23 cellular contexts compared by ENCODE assay signal in genomic region chr10:6995846-6996245, GRCh38.
DNase-seq lines count a peak whose midpoint lies in the region; ATAC-seq, FAIRE-seq and TF ChIP-seq lines count a peak whose summit lies in the region.
"Had no signal": no experiment of that assay in that cellular context is flagged by ENCODE, and none has a peak within 500 bp of the region (broad histone marks: within the 10 kb centered on the region; RNA-seq: fewer than 3 reads in every experiment).

No MANE protein-coding gene starts in this region.

- CTCF ChIA-PET in endothelial cell of umbilical vein (lab: Charles Lee): no interaction called here

- BruUV-seq in endothelial cell of umbilical vein (replicated peaks; lab: Mats Ljungman, UMichigan): no TSS peak

- H3K27ac ChIP-seq in endothelial cell of umbilical vein (ENCODE audit: insufficient read depth, low read depth, low read length) (no peak overlapping the region), right cardiac atrium (ENCODE audit: low read length) (no peak overlapping the region), adrenal gland (no peak overlapping the region)
- H3K27ac ChIP-seq: 22Rv1, cardiac muscle cell, neutrophil, prostate gland had no signal

- no peak overlapping the region for H3K4me2 ChIP-seq in endothelial cell of umbilical vein (ENCODE audit: insufficient read depth, low read length)

- POLR2A ChIA-PET in endothelial cell of umbilical vein (lab: Charles Lee): no interaction called here

- FAIRE-seq in endothelial cell of umbilical vein (lab: Jason Lieb, UNC): no peak

- dilution Hi-C loops in endothelial cell of umbilical vein (cut with MboI; ENCODE audit: extremely low pct_ligation_motif_present, low sequenced_read_pairs): no loop called here

- no peaks in the 10 kb centered on the region for H3K36me3 ChIP-seq in endothelial cell of umbilical vein (ENCODE audit: control insufficient read depth in 2 of 2, extremely low read depth in 1 of 2, insufficient read depth in 2 of 2, low read length in 2 of 2)
- H3K36me3 ChIP-seq in adrenal gland (replicated peaks in 1 of 2): no peaks in the 10 kb centered on the region
- H3K36me3 ChIP-seq: cardiac muscle cell, neutrophil, prostate gland had no signal

- TF ChIP-seq CTCF in endothelial cell of umbilical vein (IDR thresholded peaks at IDR 0.05; ENCODE audit: extremely low read depth in 1 of 2, insufficient read depth in 1 of 2, low read depth in 1 of 2, low read length in 2 of 2): no peak
- TF ChIP-seq CTCF in adrenal gland (IDR thresholded peaks at IDR 0.05): no peak

- no peak overlapping the region for H3K9ac ChIP-seq in endothelial cell of umbilical vein (replicated peaks; ENCODE audit: extremely low read depth, insufficient read depth, low read length)

- H3K4me1 ChIP-seq in endothelial cell of umbilical vein (ENCODE audit: control insufficient read depth, extremely low read depth, insufficient read depth, low read length) (no peaks in the 10 kb centered on the region), right cardiac atrium (ENCODE audit: control insufficient read depth, insufficient read depth, low read length) (no peaks in the 10 kb centered on the region), adrenal gland (replicated peaks in 1 of 2) (no peaks in the 10 kb centered on the region)
- H3K4me1 ChIP-seq: prostate gland had no signal

- H3K79me2 ChIP-seq in endothelial cell of umbilical vein (ENCODE audit: control insufficient read depth, insufficient read depth, low read length): no peaks in the 10 kb centered on the region

- no peaks in the 10 kb centered on the region for H3K9me1 ChIP-seq in endothelial cell of umbilical vein (replicated peaks; ENCODE audit: control insufficient read depth, extremely low read depth, insufficient read depth, low read length)

- H3K4me3 ChIP-seq in endothelial cell of umbilical vein (replicated peaks in 1 of 3; ENCODE audit: insufficient read depth in 1 of 3, low read depth in 1 of 3, low read length in 3 of 3): no peak overlapping the region
- no peak overlapping the region for H3K4me3 ChIP-seq in right cardiac atrium (ENCODE audit: low read length)
- H3K4me3 ChIP-seq in adrenal gland: no peak overlapping the region
- H3K4me3 ChIP-seq: cardiac muscle cell, prostate gland had no signal

- H3K9me3 ChIP-seq in endothelial cell of umbilical vein (replicated peaks; ENCODE audit: control insufficient read depth, insufficient read depth, low read length) (no peaks in the 10 kb centered on the region), right cardiac atrium (ENCODE audit: control insufficient read depth, low read length) (no peaks in the 10 kb centered on the region), adrenal gland (replicated peaks in 1 of 3) (no peaks in the 10 kb centered on the region)
- H3K9me3 ChIP-seq: neutrophil, prostate gland had no signal

- no peaks in the 10 kb centered on the region for H3K27me3 ChIP-seq in endothelial cell of umbilical vein (ENCODE audit: control insufficient read depth in 2 of 2, insufficient read depth in 2 of 2, low read length in 2 of 2)
- H3K27me3 ChIP-seq in right cardiac atrium (ENCODE audit: control insufficient read depth, insufficient read depth): no peaks in the 10 kb centered on the region
- H3K27me3 ChIP-seq in adrenal gland: no peaks in the 10 kb centered on the region
- H3K27me3 ChIP-seq: cardiac muscle cell, neutrophil had no signal

- TF ChIP-seq POLR2A in endothelial cell of umbilical vein (IDR thresholded peaks at IDR 0.05; ENCODE audit: low read depth, low read length) (no peak), adrenal gland (IDR thresholded peaks at IDR 0.05) (no peak)

- no peak overlapping the region for H2AFZ ChIP-seq in endothelial cell of umbilical vein (ENCODE audit: low read depth, low read length)

- intact Hi-C loops in endothelial cell of umbilical vein (cut with micrococcal nuclease) (no loop called here), right cardiac atrium (cut with DNase I) (no loop called here), adrenal gland (cut with DNase I) (no loop called here)

- ATAC-seq in HG02759 (IDR thresholded peaks at IDR 0.05; ENCODE audit: unreplicated experiment) (no peak), right cardiac atrium (no peak)
- ATAC-seq: CD8-positive, alpha-beta T cell had no signal

- no peaks in the 10 kb centered on the region for H4K20me1 ChIP-seq in endothelial cell of umbilical vein (replicated peaks; ENCODE audit: control insufficient read depth, extremely low read depth, insufficient read depth, low read length)

- 58% methylated on average over 5 of the region's 5 CpGs for WGBS in right cardiac atrium
- 61 to 74% (median 68%) methylated on average over 5 of the region's 5 CpGs for WGBS in adrenal gland, 4 donors

- DNase-seq in NOMO-1 treated with DMSO at 0.1 percent for 48 hours (lab: John Stamatoyannopoulos, UW; ENCODE audit: unreplicated experiment): peak; percentile 10
- no peak for DNase-seq in NOMO-1 treated with dmso at 0.1 percent for 144 hours (lab: John Stamatoyannopoulos, UW; ENCODE audit: unreplicated experiment)
- peak; percentile 31 for DNase-seq in RKO (ENCODE audit: low spot score)
- peak; percentile 2 for DNase-seq in endothelial cell of umbilical vein (ENCODE audit: low read depth, low spot score)
- peak; percentile 55 for DNase-seq in superior temporal gyrus (ENCODE audit: extremely low spot score)
- no peak for DNase-seq in right cardiac atrium
- DNase-seq in adrenal gland: no peak
- DNase-seq: activated CD4-positive, alpha-beta T cell treated with anti-CD3 and anti-CD28 coated beads for 4 hours; activated gamma-delta T cell treated with Interleukin-2 at 50 U/mL for 16 hours; activated T-cell treated with anti-CD3 and anti-CD28 coated beads, Interleukin-2, amount 50 U/mL, for 24 hours; CD8-positive, alpha-beta T cell; DMS153; H7; Karpas-422; mesenchymal stem cell; NCI-H1417 treated with DMSO at 0.1 percent for 48 hours; NCI-H524 treated with DMSO at 0.1 percent for 48 hours; RPMI8226 had no signal

TF ChIP-seq in endothelial cell of umbilical vein, 7 proteins besides CTCF, POLR2A, EP300 and RAD21:
- TF ChIP-seq JUN (IDR thresholded peaks at IDR 0.05; ENCODE audit: borderline replicate concordance, insufficient read depth, insufficient read length, low read depth) (peak; percentile 5), POLR2AphosphoS5 (IDR thresholded peaks at IDR 0.05; ENCODE audit: insufficient read depth, low read depth, low read length) (no peak)
TF ChIP-seq in endothelial cell of umbilical vein: peak in this region for 1.

Comparison
In these comparisons a context has a peak if more than half of its experiments do, and no peak if none do; other contexts are left out.
1. DNase-seq: peak in NOMO-1 treated with DMSO at 0.1 percent for 48 hours (single experiment), RKO (single experiment), endothelial cell of umbilical vein (single experiment) and superior temporal gyrus (single experiment); none in NOMO-1 treated with dmso at 0.1 percent for 144 hours (single experiment), right cardiac atrium (0 of 3) and adrenal gland (0 of 7).